ENCODE assay signal across 19 cellular contexts in the genomic region with DNA sequence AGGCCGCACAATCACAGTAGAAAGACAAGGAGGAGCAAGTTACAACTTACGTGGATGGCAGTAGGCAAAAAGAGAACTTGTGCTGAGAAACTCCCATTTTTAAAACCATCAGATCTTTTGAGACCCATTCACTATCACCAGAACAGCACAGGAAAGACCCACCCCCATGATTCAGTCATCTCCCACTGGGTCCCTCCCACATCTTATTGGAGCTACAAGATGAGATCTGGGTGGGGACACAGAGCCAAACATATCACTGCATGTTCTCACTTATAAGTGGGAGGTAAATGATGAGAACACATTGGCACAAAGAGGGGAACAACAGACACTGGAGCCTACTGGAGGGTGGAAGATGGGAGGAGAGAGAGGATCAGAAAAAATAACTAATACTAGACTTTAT. TPM values are rescaled to one million over a fixed set of nuclear protein-coding genes. Genes with fewer than 3 reads are reported as not detected.
DNase-seq lines count a peak whose midpoint lies in the region; ATAC-seq and TF ChIP-seq lines count a peak whose summit lies in the region.
"Had no signal": no experiment of that assay in that cellular context is flagged by ENCODE, and none has a peak within 500 bp of the region (broad histone marks: within the 10 kb centered on the region; RNA-seq: fewer than 3 reads in every experiment).

No MANE protein-coding gene starts in this region.

- TF ChIP-seq CTCF in left ventricle myocardium inferior (IDR thresholded peaks at IDR 0.05; ENCODE audit: borderline replicate concordance) (no peak), coronary artery (IDR thresholded peaks at IDR 0.05) (no peak)

- peaks cover 5% of the 10 kb centered on the region for H3K27me3 ChIP-seq in left ventricle myocardium inferior (ENCODE audit: low read depth)
- H3K27me3 ChIP-seq: BLaER1 treated with 17β-estradiol and CSF1 and Interleukin-3, amounts not matched to agents 10 nM and 100 nM had no signal

- H3K9me3 ChIP-seq in left ventricle myocardium inferior (replicated peaks): no peaks in the 10 kb centered on the region

- DNase-seq in left ventricle myocardium superior (no peak), left ventricle myocardium inferior (no peak), coronary artery (ENCODE audit: low spot score) (peak; percentile 17), head of caudate nucleus (peak in 32 of 42 donors; percentile 14 to 86 (median 44)), cortex of kidney (lab: John Stamatoyannopoulos, UW) (no peak), sciatic nerve (ENCODE audit: low spot score) (no peak)
- DNase-seq: Caco-2; Calu3; CD4-positive, alpha-beta T cell; CD8-positive, alpha-beta T cell; DMS79 treated with DMSO at 0.1 percent for 48 hours; GF-D8 had no signal

- intact Hi-C loops in left ventricle myocardium superior (cut with micrococcal nuclease): no loop called here
- intact Hi-C loops in left ventricle myocardium inferior (cut with micrococcal nuclease): no loop called here
- intact Hi-C loops in head of caudate nucleus (cut with DNase I): no loop called here
- intact Hi-C loops in sciatic nerve (cut with DNase I): no loop called here

- no peak overlapping the region for H3K4me3 ChIP-seq in left ventricle myocardium inferior
- H3K4me3 ChIP-seq in coronary artery: no peak overlapping the region
- H3K4me3 ChIP-seq: A549; BLaER1 treated with 17β-estradiol and CSF1 and Interleukin-3, amounts not matched to agents 10 nM and 100 nM had no signal

- no peaks in the 10 kb centered on the region for H3K4me1 ChIP-seq in left ventricle myocardium inferior
- H3K4me1 ChIP-seq: A549, Caco-2 had no signal

- no peak overlapping the region for H3K27ac ChIP-seq in left ventricle myocardium inferior (replicated peaks)
- H3K27ac ChIP-seq in coronary artery: no peak overlapping the region
- H3K27ac ChIP-seq: 22Rv1; A549; BLaER1 treated with 17β-estradiol and CSF1 and Interleukin-3, amounts not matched to agents 10 nM and 100 nM; C4-2B had no signal

- peak; percentile 27 for ATAC-seq in left ventricle myocardium superior
- no peak for ATAC-seq in GM19023 (IDR thresholded peaks at IDR 0.05; ENCODE audit: unreplicated experiment)
- no peak for ATAC-seq in sciatic nerve
- ATAC-seq: A549; CD8-positive, alpha-beta T cell had no signal

- no peaks in the 10 kb centered on the region for H3K36me3 ChIP-seq in left ventricle myocardium inferior
- H3K36me3 ChIP-seq: BLaER1 treated with 17β-estradiol and CSF1 and Interleukin-3, amounts not matched to agents 10 nM and 100 nM had no signal

RNA-seq across cellular contexts. Expression of a gene that starts 32.4 kb away (rescaled TPM):
- total RNA-seq in left ventricle myocardium superior: 31.2 TPM
- total RNA-seq in left ventricle myocardium inferior: 28.3 TPM
- total RNA-seq in sciatic nerve: 46.7 TPM

RNA-seq across cellular contexts. Expression of a gene that starts 41.5 kb away (rescaled TPM):
- total RNA-seq in left ventricle myocardium superior: not detected
- total RNA-seq in left ventricle myocardium inferior: not detected
- total RNA-seq in sciatic nerve: not detected
- total RNA-seq: A172; B cell; CD4-positive, alpha-beta T cell; CD8-positive, alpha-beta T cell had no signal

RNA-seq across cellular contexts. Expression of a gene that starts 51.8 kb away (rescaled TPM):
- total RNA-seq in left ventricle myocardium superior (13.1 TPM), left ventricle myocardium inferior (12.1 TPM), sciatic nerve (45.6 TPM)

RNA-seq across cellular contexts. Expression of a gene that starts 56.7 kb away (rescaled TPM):
- total RNA-seq in left ventricle myocardium superior: 1.1 TPM
- total RNA-seq in left ventricle myocardium inferior: 0.85 TPM
- total RNA-seq in sciatic nerve: not detected
- total RNA-seq: A172; B cell; Caco-2; Calu3; CD4-positive, alpha-beta T cell; CD8-positive, alpha-beta T cell had no signal

Comparison
In these comparisons a context has a peak if more than half of its experiments do, and no peak if none do; other contexts are left out.
1. DNase-seq: peak in coronary artery (single experiment) and head of caudate nucleus (32 of 42); none in left ventricle myocardium superior (single experiment), left ventricle myocardium inferior (single experiment), cortex of kidney (single experiment) and sciatic nerve (single experiment).